In genomic region chr16:84344781-84345180, GRCh38 we compare ENCODE assay signal across 28 cellular contexts. TPM values are rescaled to one million over a fixed set of nuclear protein-coding genes. Genes with fewer than 3 reads are reported as not detected.
"Had no signal": no experiment of that assay in that cellular context is flagged by ENCODE, and none has a peak within 500 bp of the region (broad histone marks: within the 10 kb centered on the region; RNA-seq: fewer than 3 reads in every experiment).

No MANE protein-coding gene starts in this region.

- ATAC-seq: activated CD4-positive, alpha-beta T cell treated with anti-CD3 and anti-CD28 coated beads for 36 hours; activated naive CD4-positive, alpha-beta T cell treated with anti-CD3 and anti-CD28 coated beads, Interleukin-2, amount 50 U/mL, for 72 hours; activated T-cell treated with anti-CD3 and anti-CD28 coated beads, Interleukin-2, amount 50 U/mL, for 72 hours; esophagus mucosa had no signal

- H3K4me3 ChIP-seq: ascending aorta, breast epithelium, cardiac muscle cell, colonic mucosa had no signal

- H3K27me3 ChIP-seq: ascending aorta, breast epithelium, colonic mucosa had no signal

- H3K36me3 ChIP-seq: ascending aorta, breast epithelium, cardiac muscle cell, colonic mucosa had no signal

- H3K4me1 Mint-ChIP-seq: activated CD4-positive, alpha-beta T cell treated with anti-CD3 and anti-CD28 coated beads for 36 hours; activated CD4-positive, alpha-beta T cell treated with anti-CD3 and anti-CD28 coated beads, Interleukin-2, amount 10 ng/mL, durations not matched to agents 24 days and 14 days; activated naive CD4-positive, alpha-beta T cell treated with anti-CD3 and anti-CD28 coated beads, Interleukin-2, amount 10 ng/mL, durations not matched to agents 7 days and 5 days; activated naive CD8-positive, alpha-beta T cell treated with anti-CD3 and anti-CD28 coated beads, Interleukin-2, amount 10 ng/mL, durations not matched to agents 7 days and 5 days; brain had no signal

- H3K4me1 ChIP-seq: ascending aorta had no signal

- H3K36me3 Mint-ChIP-seq: activated CD4-positive, alpha-beta memory T cell treated with anti-CD3 and anti-CD28 coated beads for 36 hours; activated naive CD4-positive, alpha-beta T cell treated with anti-CD3 and anti-CD28 coated beads, Interleukin-2, amount 10 ng/mL, durations not matched to agents 7 days and 5 days; activated naive CD4-positive, alpha-beta T cell treated with anti-CD3 and anti-CD28 coated beads, Interleukin-2, amount 50 U/mL, for 72 hours; activated naive CD8-positive, alpha-beta T cell treated with anti-CD3 and anti-CD28 coated beads, Interleukin-2, amount 10 ng/mL, durations not matched to agents 7 days and 5 days; brain had no signal

- H3K9me3 Mint-ChIP-seq: activated CD4-positive, alpha-beta memory T cell treated with anti-CD3 and anti-CD28 coated beads for 36 hours; activated CD4-positive, alpha-beta T cell treated with anti-CD3 and anti-CD28 coated beads, Interleukin-2, amount 10 ng/mL, durations not matched to agents 24 days and 14 days; activated naive CD4-positive, alpha-beta T cell treated with anti-CD3 and anti-CD28 coated beads, Interleukin-2, amount 10 ng/mL, durations not matched to agents 7 days and 5 days; activated naive CD4-positive, alpha-beta T cell treated with anti-CD3 and anti-CD28 coated beads, Interleukin-2, amount 50 U/mL, for 72 hours; activated naive CD8-positive, alpha-beta T cell treated with anti-CD3 and anti-CD28 coated beads, Interleukin-2, amount 10 ng/mL, durations not matched to agents 7 days and 5 days; activated T-cell treated with anti-CD3 and anti-CD28 coated beads, Interleukin-2, amount 50 U/mL, for 24 hours; activated T-cell treated with anti-CD3 and anti-CD28 coated beads, Interleukin-2, amount 50 U/mL, for 72 hours had no signal

- H3K9me3 ChIP-seq: ascending aorta, breast epithelium, colonic mucosa had no signal

- H3K27ac ChIP-seq: ascending aorta, breast epithelium, cardiac muscle cell, colonic mucosa had no signal

- H3K27me3 Mint-ChIP-seq: activated CD4-positive, alpha-beta T cell treated with anti-CD3 and anti-CD28 coated beads for 36 hours; activated T-cell treated with anti-CD3 and anti-CD28 coated beads, Interleukin-2, amount 50 U/mL, for 24 hours had no signal

- DNase-seq: activated CD4-positive, alpha-beta memory T cell treated with anti-CD3 and anti-CD28 coated beads for 36 hours; activated CD4-positive, alpha-beta T cell treated with anti-CD3 and anti-CD28 coated beads for 36 hours; activated CD4-positive, alpha-beta T cell treated with anti-CD3 and anti-CD28 coated beads, Interleukin-2, amount 10 ng/mL, durations not matched to agents 24 days and 14 days; activated CD4-positive, CD25-positive, alpha-beta regulatory T cell; activated CD4-positive, CD25-positive, alpha-beta regulatory T cell treated with anti-CD3 and anti-CD28 coated beads, Interleukin-2, amount 50 U/mL, for 72 hours; activated CD8-positive, alpha-beta memory T cell treated with anti-CD3 and anti-CD28 coated beads, Interleukin-2, amount 50 U/mL, for 48 hours; activated gamma-delta T cell; activated naive CD4-positive, alpha-beta T cell; activated naive CD4-positive, alpha-beta T cell treated with anti-CD3 and anti-CD28 coated beads, Interleukin-2, amount 10 ng/mL, durations not matched to agents 7 days and 5 days; activated naive CD8-positive, alpha-beta T cell treated with anti-CD3 and anti-CD28 coated beads, Interleukin-2, amount 10 ng/mL, durations not matched to agents 7 days and 5 days; activated T-cell treated with anti-CD3 and anti-CD28 coated beads for 4 hours; activated T-cell treated with anti-CD3 and anti-CD28 coated beads, Interleukin-2, amount 50 U/mL, for 24 hours; activated T-cell treated with anti-CD3 and anti-CD28 coated beads, Interleukin-2, amount 50 U/mL, for 72 hours; central memory CD4-positive, alpha-beta T cell; cerebellar nuclear complex; colonic mucosa; effector CD8-positive, alpha-beta T cell; foreskin fibroblast; T-helper 2 cell had no signal

- H3K27ac Mint-ChIP-seq: activated CD4-positive, alpha-beta memory T cell treated with anti-CD3 and anti-CD28 coated beads for 36 hours; activated CD4-positive, alpha-beta T cell treated with anti-CD3 and anti-CD28 coated beads for 36 hours; activated CD4-positive, alpha-beta T cell treated with anti-CD3 and anti-CD28 coated beads, Interleukin-2, amount 10 ng/mL, durations not matched to agents 24 days and 14 days; activated naive CD4-positive, alpha-beta T cell treated with anti-CD3 and anti-CD28 coated beads, Interleukin-2, amount 10 ng/mL, durations not matched to agents 7 days and 5 days; activated naive CD4-positive, alpha-beta T cell treated with anti-CD3 and anti-CD28 coated beads, Interleukin-2, amount 50 U/mL, for 72 hours; activated naive CD8-positive, alpha-beta T cell treated with anti-CD3 and anti-CD28 coated beads, Interleukin-2, amount 10 ng/mL, durations not matched to agents 7 days and 5 days; activated T-cell treated with anti-CD3 and anti-CD28 coated beads, Interleukin-2, amount 50 U/mL, for 24 hours; activated T-cell treated with anti-CD3 and anti-CD28 coated beads, Interleukin-2, amount 50 U/mL, for 72 hours; brain had no signal

- H3K4me3 Mint-ChIP-seq: activated CD4-positive, alpha-beta memory T cell treated with anti-CD3 and anti-CD28 coated beads for 36 hours; activated CD4-positive, alpha-beta T cell treated with anti-CD3 and anti-CD28 coated beads for 36 hours; activated CD4-positive, alpha-beta T cell treated with anti-CD3 and anti-CD28 coated beads, Interleukin-2, amount 10 ng/mL, durations not matched to agents 24 days and 14 days; activated naive CD4-positive, alpha-beta T cell treated with anti-CD3 and anti-CD28 coated beads, Interleukin-2, amount 10 ng/mL, durations not matched to agents 7 days and 5 days; activated naive CD8-positive, alpha-beta T cell treated with anti-CD3 and anti-CD28 coated beads, Interleukin-2, amount 10 ng/mL, durations not matched to agents 7 days and 5 days; activated T-cell treated with anti-CD3 and anti-CD28 coated beads, Interleukin-2, amount 50 U/mL, for 24 hours; activated T-cell treated with anti-CD3 and anti-CD28 coated beads, Interleukin-2, amount 50 U/mL, for 72 hours; brain had no signal

RNA-seq across cellular contexts. Expression of gene ATP2C2, which starts 23.6 kb away (rescaled TPM):
- total RNA-seq: activated CD4-positive, alpha-beta memory T cell treated with anti-CD3 and anti-CD28 coated beads for 36 hours; activated CD4-positive, alpha-beta T cell treated with anti-CD3 and anti-CD28 coated beads for 36 hours; activated CD4-positive, alpha-beta T cell treated with anti-CD3 and anti-CD28 coated beads, Interleukin-2, amount 10 ng/mL, durations not matched to agents 24 days and 14 days; activated naive CD4-positive, alpha-beta T cell treated with anti-CD3 and anti-CD28 coated beads, Interleukin-2, amount 50 U/mL, for 72 hours; activated naive CD8-positive, alpha-beta T cell treated with anti-CD3 and anti-CD28 coated beads, Interleukin-2, amount 10 ng/mL, durations not matched to agents 7 days and 5 days; ascending aorta; cardiac muscle cell; dermis microvascular lymphatic vessel endothelial cell; T-helper 1 cell treated with Interleukin-12 subunit alpha and Interleukin-12 subunit beta and Interleukin-4 antibody, amounts not matched to agents 30 ng/mL and 1 ng/mL, for 36 hours had no signal

RNA-seq across cellular contexts. Expression of gene WFDC1, which starts 50.1 kb away (rescaled TPM):
- total RNA-seq: activated CD4-positive, alpha-beta memory T cell treated with anti-CD3 and anti-CD28 coated beads for 36 hours; activated CD4-positive, alpha-beta T cell treated with anti-CD3 and anti-CD28 coated beads for 36 hours; activated CD4-positive, alpha-beta T cell treated with anti-CD3 and anti-CD28 coated beads, Interleukin-2, amount 10 ng/mL, durations not matched to agents 24 days and 14 days; activated naive CD4-positive, alpha-beta T cell treated with anti-CD3 and anti-CD28 coated beads, Interleukin-2, amount 50 U/mL, for 72 hours; activated naive CD8-positive, alpha-beta T cell treated with anti-CD3 and anti-CD28 coated beads, Interleukin-2, amount 10 ng/mL, durations not matched to agents 7 days and 5 days; activated T-cell treated with anti-CD3 and anti-CD28 coated beads, Interleukin-2, amount 50 U/mL, for 72 hours; dermis microvascular lymphatic vessel endothelial cell; epithelial cell of proximal tubule; T-helper 1 cell treated with Interleukin-12 subunit alpha and Interleukin-12 subunit beta and Interleukin-4 antibody, amounts not matched to agents 30 ng/mL and 1 ng/mL, for 36 hours had no signal
